Comparison of ENCODE assay signal across 1 cellular context in the genomic region with DNA sequence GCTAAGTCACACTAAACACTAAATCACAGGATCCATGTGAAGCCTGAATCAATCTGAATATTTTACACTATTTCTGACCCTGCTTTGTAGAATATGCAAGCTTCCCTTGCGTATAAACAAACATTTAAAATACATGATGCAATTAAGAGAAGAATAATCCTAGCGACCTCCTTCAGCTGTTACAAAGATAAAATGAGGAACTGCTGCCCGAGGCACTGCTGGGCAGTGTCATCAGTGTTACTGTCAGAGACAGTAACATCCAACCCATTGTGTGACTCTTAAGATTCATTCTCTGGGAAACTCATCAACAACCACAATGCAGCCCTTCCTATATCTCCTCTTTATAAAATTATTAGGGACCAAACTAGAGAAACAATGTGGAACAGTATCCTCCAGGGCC.
TF ChIP-seq lines count a peak whose summit lies in the region.

No MANE protein-coding gene starts in this region.

TF ChIP-seq in K562, 482 proteins besides CTCF, POLR2A, EP300 and RAD21 (continued from another document):
- peak; percentile 65 for TF ChIP-seq CEBPG (CRISPR knock-in tag; IDR thresholded peaks at IDR 0.05)
- peak in 1 of 2 experiments; percentile 40; a peak in 1 of 4 replicates for TF ChIP-seq CEBPG (tag; conservative IDR thresholded peaks at IDR 0.05 in 1 of 2, IDR thresholded peaks at IDR 0.05 in 1 of 2)
- no peak for TF ChIP-seq ZNF347 (CRISPR knock-in tag; IDR thresholded peaks at IDR 0.05; ENCODE audit: low read depth)
- no peak for TF ChIP-seq NCOR1 (IDR thresholded peaks at IDR 0.05)
